ENCODE assay signal across 1 cellular context in the genomic region with DNA sequence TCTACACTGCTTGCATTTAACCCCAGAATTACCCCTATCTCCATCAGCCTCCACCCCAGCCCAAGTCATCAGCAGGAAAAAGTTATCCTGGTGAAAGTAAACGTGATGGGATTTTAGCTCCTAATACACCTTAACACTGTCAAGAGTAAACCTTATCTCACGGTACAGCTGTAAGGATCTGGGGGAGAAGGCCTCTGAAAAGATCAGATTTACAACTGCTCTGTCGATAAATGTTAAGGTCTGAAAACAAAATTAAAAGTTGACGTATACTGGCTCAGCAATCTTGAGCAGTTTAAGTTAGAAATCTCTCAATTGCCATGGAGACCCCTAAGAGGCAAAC.
TF ChIP-seq lines count a peak whose summit lies in the region.

No MANE protein-coding gene starts in this region.

TF ChIP-seq in endothelial cell of umbilical vein, 7 proteins besides CTCF, POLR2A, EP300 and RAD21 (continued from another document):
- no peak for TF ChIP-seq GATA2 (IDR thresholded peaks at IDR 0.05; ENCODE audit: insufficient read depth, insufficient read length, low read depth, low read length)
- no peak for TF ChIP-seq FOS (IDR thresholded peaks at IDR 0.05; ENCODE audit: borderline replicate concordance, insufficient read depth, low read length)
- no peak for TF ChIP-seq EZH2 (IDR thresholded peaks at IDR 0.05; ENCODE audit: borderline replicate concordance, low read depth, low read length, severe bottlenecking)
